ENCODE assay signal across 28 cellular contexts in the genomic region with DNA sequence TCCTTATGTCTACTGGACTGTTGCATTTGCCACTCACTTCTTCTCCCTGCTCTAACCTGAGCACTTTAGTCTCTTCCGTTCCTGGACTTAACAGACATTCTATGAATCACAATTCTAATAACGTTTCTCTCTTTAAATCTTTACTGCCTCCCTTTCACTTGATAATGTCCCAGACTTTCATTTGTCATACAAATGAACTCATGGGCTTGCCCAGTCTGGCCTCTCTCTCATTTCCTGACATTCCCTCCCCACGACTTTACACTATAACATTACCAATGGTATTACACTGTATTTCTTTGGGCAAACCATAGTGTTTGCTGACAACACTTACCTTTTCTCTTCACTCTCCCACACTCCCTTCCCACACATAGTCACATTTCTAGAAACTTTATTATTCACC.
"Had no signal": no experiment of that assay in that cellular context is flagged by ENCODE, and none has a peak within 500 bp of the region (broad histone marks: within the 10 kb centered on the region; RNA-seq: fewer than 3 reads in every experiment).

No MANE protein-coding gene starts in this region.

- H3K4me3 ChIP-seq: left lung, lower lobe of right lung, neural progenitor cell, ovary, prostate gland, skin epidermis, suprapubic skin, thoracic aorta, tibial artery, uterus had no signal

- FAIRE-seq: islet of Langerhans, kidney had no signal

- H3K4me1 ChIP-seq: left lung, lower lobe of right lung, neural progenitor cell, prostate gland, suprapubic skin, tibial artery, uterus had no signal

- H3K36me3 ChIP-seq: left lung, lower lobe of right lung, neural progenitor cell, ovary, prostate gland, suprapubic skin, thoracic aorta, tibial artery, uterus had no signal

- H3K9ac ChIP-seq: neural progenitor cell had no signal

- H3K27ac ChIP-seq: left lung, lower lobe of right lung, neural progenitor cell, ovary, prostate gland, skin epidermis, suprapubic skin, thoracic aorta, tibial artery, uterus had no signal

- H3K27me3 ChIP-seq: left lung, neural progenitor cell, ovary, suprapubic skin, tibial artery, uterus had no signal

- H2AFZ ChIP-seq: neural progenitor cell had no signal

- H3K4me2 ChIP-seq: neural progenitor cell had no signal

- H3K9me3 ChIP-seq: left lung, lower lobe of right lung, ovary, prostate gland, suprapubic skin, thoracic aorta, tibial artery, uterus had no signal

- DNase-seq: hippocampal formation; immature natural killer cell; kidney; left colon; left lung; lower lobe of right lung; mammary epithelial cell; mesenchymal stem cell; naive B cell; natural killer cell; nephron progenitor cell; ovary; retina; right cardiac atrium; stimulated activated CD4-positive, alpha-beta T cell treated with anti-CD3 and anti-CD28 coated beads, Interleukin-12 subunit alpha, Interleukin-12 subunit beta, amount 100 ng/mL, for 4 hours; stimulated activated CD4-positive, alpha-beta T cell treated with anti-CD3 and anti-CD28 coated beads, Interleukin-15, amount 100 ng/mL, for 24 hours; stimulated activated CD4-positive, alpha-beta T cell treated with anti-CD3 and anti-CD28 coated beads, Interleukin-2, amount 100 ng/mL, for 24 hours; stimulated activated CD4-positive, alpha-beta T cell treated with anti-CD3 and anti-CD28 coated beads, Interleukin-4, amount 100 ng/mL, for 1 hour; stimulated activated naive CD4-positive, alpha-beta T cell; tibial artery; trophoblast cell; uterus had no signal
